ENCODE assay signal across 1 cellular context in genomic region chr14:22423958-22424357, GRCh38.
TF ChIP-seq lines count a peak whose summit lies in the region.

No MANE protein-coding gene starts in this region.

TF ChIP-seq in GM23338, 12 proteins besides CTCF, POLR2A, EP300 and RAD21 (continued from another document):
- TF ChIP-seq ZNF462 (CRISPR knock-in tag; IDR thresholded peaks at IDR 0.05) (no peak), ZNF331 (CRISPR knock-in tag; IDR thresholded peaks at IDR 0.05; ENCODE audit: low read depth) (no peak), CREB1 (CRISPR knock-in tag; IDR thresholded peaks at IDR 0.05; ENCODE audit: low read depth) (no peak), JUNB (IDR thresholded peaks at IDR 0.05; ENCODE audit: unreplicated experiment) (no peak), EZH2phosphoT487 (IDR thresholded peaks at IDR 0.05; ENCODE audit: unreplicated experiment) (no peak), NANOG (IDR thresholded peaks at IDR 0.05; ENCODE audit: borderline replicate concordance) (no peak), POLR2AphosphoS5 (IDR thresholded peaks at IDR 0.05; ENCODE audit: low read depth) (no peak), EZH2 (IDR thresholded peaks at IDR 0.05; ENCODE audit: low read depth, unreplicated experiment) (no peak), REST (IDR thresholded peaks at IDR 0.05; ENCODE audit: unreplicated experiment) (no peak), STAT1 (IDR thresholded peaks at IDR 0.05; ENCODE audit: unreplicated experiment) (no peak), ZNF114 (CRISPR knock-in tag; IDR thresholded peaks at IDR 0.05) (no peak)
